Comparison of ENCODE assay signal across 1 cellular context in the genomic region with DNA sequence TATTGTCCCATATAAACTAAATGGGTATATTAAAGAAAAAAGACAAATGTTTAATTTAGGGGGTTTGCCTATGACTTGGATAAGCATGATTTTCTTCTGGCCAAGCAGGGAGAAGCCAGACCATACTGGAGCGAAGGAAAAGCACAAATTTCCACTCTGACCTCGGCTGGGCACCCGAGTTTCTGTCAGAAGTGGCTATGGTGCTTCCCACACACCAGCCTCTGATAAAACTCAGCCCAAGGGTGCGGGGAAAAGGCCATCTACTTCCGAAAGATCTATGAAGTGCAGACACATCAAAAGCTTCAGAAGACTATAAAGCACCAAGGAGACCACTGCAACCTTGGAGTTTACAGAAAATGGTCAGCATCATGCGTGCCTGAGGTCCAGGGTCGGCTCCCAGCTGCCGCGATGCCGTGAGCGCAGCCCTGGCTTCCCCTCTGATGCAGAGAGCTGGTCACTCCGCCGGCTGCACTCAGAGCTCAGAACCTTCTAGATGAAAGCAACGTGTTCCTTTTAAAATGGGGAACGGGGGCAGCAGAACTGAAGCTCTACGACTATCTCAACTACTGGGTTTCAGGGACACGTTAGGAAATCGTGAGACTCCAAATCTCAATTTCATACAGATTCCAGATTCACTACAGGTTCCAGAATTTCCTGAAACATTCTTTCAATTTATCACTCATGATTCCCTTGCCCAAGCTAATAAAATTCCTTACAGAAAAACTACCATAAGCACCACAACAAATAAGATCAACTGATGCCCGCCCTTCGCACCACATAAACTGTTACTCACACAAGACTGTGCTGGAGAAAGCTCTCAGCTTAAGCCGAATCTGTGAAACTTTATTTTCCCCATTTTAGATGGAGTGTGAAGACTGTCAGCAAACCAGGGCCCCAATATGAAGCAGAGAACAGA.
TF ChIP-seq lines count a peak whose summit lies in the region.

No MANE protein-coding gene starts in this region.

TF ChIP-seq in IMR-90, 13 proteins besides CTCF, POLR2A, EP300 and RAD21:
- TF ChIP-seq BHLHE40 (IDR thresholded peaks at IDR 0.05; ENCODE audit: low read depth, low read length) (no peak), MAZ (IDR thresholded peaks at IDR 0.05; ENCODE audit: borderline replicate concordance, low read depth, low read length) (no peak), RCOR1 (IDR thresholded peaks at IDR 0.05; ENCODE audit: insufficient replicate concordance, low read length) (no peak), SMC3 (IDR thresholded peaks at IDR 0.05; ENCODE audit: low read depth, low read length) (no peak), RFX5 (IDR thresholded peaks at IDR 0.05; ENCODE audit: low read depth, low read length) (no peak), CEBPB (IDR thresholded peaks at IDR 0.05; ENCODE audit: low read depth, low read length) (no peak), CHD1 (IDR thresholded peaks at IDR 0.05; ENCODE audit: low read depth, low read length) (no peak), MXI1 (IDR thresholded peaks at IDR 0.05; ENCODE audit: borderline replicate concordance, low read depth, low read length) (no peak), MAFK (IDR thresholded peaks at IDR 0.05; ENCODE audit: low read depth, low read length) (no peak)
- TF ChIP-seq, protein P1, sequence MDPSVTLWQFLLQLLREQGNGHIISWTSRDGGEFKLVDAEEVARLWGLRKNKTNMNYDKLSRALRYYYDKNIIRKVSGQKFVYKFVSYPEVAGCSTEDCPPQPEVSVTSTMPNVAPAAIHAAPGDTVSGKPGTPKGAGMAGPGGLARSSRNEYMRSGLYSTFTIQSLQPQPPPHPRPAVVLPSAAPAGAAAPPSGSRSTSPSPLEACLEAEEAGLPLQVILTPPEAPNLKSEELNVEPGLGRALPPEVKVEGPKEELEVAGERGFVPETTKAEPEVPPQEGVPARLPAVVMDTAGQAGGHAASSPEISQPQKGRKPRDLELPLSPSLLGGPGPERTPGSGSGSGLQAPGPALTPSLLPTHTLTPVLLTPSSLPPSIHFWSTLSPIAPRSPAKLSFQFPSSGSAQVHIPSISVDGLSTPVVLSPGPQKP (IDR thresholded peaks at IDR 0.05; ENCODE audit: borderline replicate concordance, low read depth, low read length), result no peak
- TF ChIP-seq, protein P2, sequence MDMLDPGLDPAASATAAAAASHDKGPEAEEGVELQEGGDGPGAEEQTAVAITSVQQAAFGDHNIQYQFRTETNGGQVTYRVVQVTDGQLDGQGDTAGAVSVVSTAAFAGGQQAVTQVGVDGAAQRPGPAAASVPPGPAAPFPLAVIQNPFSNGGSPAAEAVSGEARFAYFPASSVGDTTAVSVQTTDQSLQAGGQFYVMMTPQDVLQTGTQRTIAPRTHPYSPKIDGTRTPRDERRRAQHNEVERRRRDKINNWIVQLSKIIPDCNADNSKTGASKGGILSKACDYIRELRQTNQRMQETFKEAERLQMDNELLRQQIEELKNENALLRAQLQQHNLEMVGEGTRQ (IDR thresholded peaks at IDR 0.05; ENCODE audit: low read depth, low read length), result no peak
TF ChIP-seq in IMR-90: peak in this region for 0.
